ENCODE assay signal across 13 cellular contexts in the genomic region with DNA sequence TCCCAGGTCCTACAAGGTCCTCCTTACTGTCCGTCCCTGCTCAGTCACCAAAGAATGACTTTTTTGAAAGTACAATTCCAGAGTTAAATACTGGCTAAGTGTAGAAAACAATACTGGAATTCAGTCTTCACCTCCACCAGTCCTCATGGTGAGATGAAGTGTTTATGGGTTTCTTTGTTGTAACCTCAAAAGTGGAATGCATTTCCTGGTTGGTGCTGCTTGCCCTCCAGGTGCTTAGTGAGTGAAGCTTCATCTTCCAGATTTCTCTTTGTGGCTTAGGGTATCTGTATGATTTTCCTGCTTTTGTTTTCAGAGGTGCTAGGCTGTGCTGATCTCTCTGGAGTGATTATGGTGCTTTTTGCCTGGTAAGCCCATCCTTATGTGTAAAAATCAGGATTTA.
"Had no signal": no experiment of that assay in that cellular context is flagged by ENCODE, and none has a peak within 500 bp of the region (broad histone marks: within the 10 kb centered on the region; RNA-seq: fewer than 3 reads in every experiment).

No MANE protein-coding gene starts in this region.

- H3K27ac ChIP-seq: brain microvascular endothelial cell, left lung, ovary, tibial nerve had no signal

- DNase-seq: activated B cell treated with CpG ODN at 0.5 μM for 24 hours; activated CD4-positive, alpha-beta T cell treated with anti-CD3 and anti-CD28 coated beads, Interleukin-2, amount 50 U/mL, for 1 hour; activated naive CD4-positive, alpha-beta T cell treated with anti-CD3 and anti-CD28 coated beads, Interleukin-2, amount 50 U/mL, for 16 hours; activated T-cell treated with anti-CD3 and anti-CD28 coated beads, Interleukin-2, amount 50 U/mL, for 1 hour; amygdala; brain microvascular endothelial cell; left lung; nephron progenitor cell; ovary; stimulated activated CD4-positive, alpha-beta T cell treated with anti-CD3 and anti-CD28 coated beads, Interleukin-4, amount 100 ng/mL, for 24 hours had no signal

- H3K4me3 Mint-ChIP-seq: memory B cell, nephron progenitor cell had no signal

- H3K9me3 ChIP-seq: left lung, ovary, tibial nerve had no signal

- H3K27me3 ChIP-seq: brain microvascular endothelial cell, left lung, ovary, tibial nerve had no signal

- H3K27ac Mint-ChIP-seq: activated B cell treated with CpG ODN at 0.5 μM for 24 hours, nephron progenitor cell had no signal

- H3K36me3 ChIP-seq: brain microvascular endothelial cell, ovary had no signal

- H3K4me1 ChIP-seq: left lung, tibial nerve had no signal

- H3K27me3 Mint-ChIP-seq: activated B cell treated with CpG ODN at 0.5 μM for 24 hours, memory B cell had no signal

- H3K4me3 ChIP-seq: left lung, ovary, tibial nerve had no signal

- ATAC-seq: esophagus mucosa, left lung had no signal

- H3K9me3 Mint-ChIP-seq: activated B cell treated with CpG ODN at 0.5 μM for 24 hours, memory B cell, nephron progenitor cell had no signal
